15 cellular contexts compared by ENCODE assay signal in the genomic region with DNA sequence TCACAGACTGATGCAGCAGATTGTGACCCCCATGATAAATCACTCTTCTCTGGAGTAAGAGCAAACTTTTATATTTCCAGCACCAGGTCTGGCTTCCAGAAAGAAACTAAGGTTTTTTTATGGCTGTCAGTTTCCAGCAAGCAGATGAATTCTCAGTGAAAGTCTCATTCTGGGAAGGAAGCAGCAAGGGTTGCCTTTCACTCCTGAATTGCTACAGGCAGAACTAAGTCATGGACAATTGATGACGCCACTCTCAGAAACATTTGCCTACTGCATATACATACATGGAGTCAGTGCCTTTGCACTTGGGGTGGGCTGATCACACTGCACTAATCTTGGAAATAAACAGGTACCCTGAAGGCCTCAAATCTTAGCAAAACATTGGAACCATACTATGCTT.
"Had no signal": no experiment of that assay in that cellular context is flagged by ENCODE, and none has a peak within 500 bp of the region (broad histone marks: within the 10 kb centered on the region; RNA-seq: fewer than 3 reads in every experiment).

No MANE protein-coding gene starts in this region.

- H3K27ac Mint-ChIP-seq: activated B cell treated with CpG ODN at 0.5 μM for 24 hours; dendritic cell treated with granulocyte-macrophage colony-stimulating factor and Interleukin-4, amounts not matched to agents 40 ng/mL and 50 ng/mL, for 4 days; immature natural killer cell; memory B cell; stimulated activated naive B cell treated with anti-CD40 and anti-IgM and Interleukin-4, amounts not matched to agents 10 μg/mL and 1 μg/mL and 100 μg/mL, for 72 hours had no signal

- H3K4me1 Mint-ChIP-seq: activated B cell treated with CpG ODN at 0.5 μM for 24 hours; immature natural killer cell; memory B cell; neural crest cell; stimulated activated naive B cell treated with anti-CD40 and anti-IgM and Interleukin-4, amounts not matched to agents 10 μg/mL and 1 μg/mL and 100 μg/mL, for 72 hours had no signal

- ATAC-seq: heart right ventricle had no signal

- H3K36me3 ChIP-seq: esophagus squamous epithelium, heart right ventricle, tibial artery had no signal

- H3K9me3 ChIP-seq: esophagus squamous epithelium had no signal

- H3K27me3 Mint-ChIP-seq: activated B cell treated with CpG ODN at 0.5 μM for 24 hours; activated CD4-positive, alpha-beta T cell treated with anti-CD3 and anti-CD28 coated beads, Interleukin-2, amount 10 ng/mL, durations not matched to agents 7 days and 5 days; dendritic cell treated with granulocyte-macrophage colony-stimulating factor and Interleukin-4, amounts not matched to agents 40 ng/mL and 50 ng/mL, for 4 days; memory B cell had no signal

- H3K27ac ChIP-seq: esophagus squamous epithelium, heart right ventricle, SK-N-MC, tibial artery had no signal

- H3K4me3 ChIP-seq: esophagus squamous epithelium, heart right ventricle, SK-N-MC, tibial artery had no signal

- H3K36me3 Mint-ChIP-seq: immature natural killer cell; memory B cell; stimulated activated naive B cell treated with anti-CD40 and anti-IgM and Interleukin-4, amounts not matched to agents 10 μg/mL and 1 μg/mL and 100 μg/mL, for 72 hours had no signal

- H3K9me3 Mint-ChIP-seq: activated B cell treated with CpG ODN at 0.5 μM for 24 hours; dendritic cell treated with granulocyte-macrophage colony-stimulating factor and Interleukin-4, amounts not matched to agents 40 ng/mL and 50 ng/mL, for 4 days; memory B cell had no signal

- DNase-seq: activated B cell treated with CpG ODN at 0.5 μM for 24 hours; activated CD4-positive, alpha-beta T cell treated with anti-CD3 and anti-CD28 coated beads, Interleukin-2, amount 10 ng/mL, durations not matched to agents 7 days and 5 days; activated gamma-delta T cell treated with Interleukin-2 at 50 U/mL for 16 hours; effector memory CD4-positive, alpha-beta T cell; esophagus squamous epithelium; heart right ventricle; immature natural killer cell; stimulated activated naive B cell treated with anti-CD40 and anti-IgM and Interleukin-4, amounts not matched to agents 10 μg/mL and 1 μg/mL and 100 μg/mL, for 72 hours; substantia nigra; T-helper 9 cell; tibial artery had no signal

- H3K4me1 ChIP-seq: esophagus squamous epithelium had no signal

- H3K4me3 Mint-ChIP-seq: activated B cell treated with CpG ODN at 0.5 μM for 24 hours; activated CD4-positive, alpha-beta T cell treated with anti-CD3 and anti-CD28 coated beads, Interleukin-2, amount 10 ng/mL, durations not matched to agents 7 days and 5 days; dendritic cell treated with granulocyte-macrophage colony-stimulating factor and Interleukin-4, amounts not matched to agents 40 ng/mL and 50 ng/mL, for 4 days; immature natural killer cell; memory B cell; neural crest cell; stimulated activated naive B cell treated with anti-CD40 and anti-IgM and Interleukin-4, amounts not matched to agents 10 μg/mL and 1 μg/mL and 100 μg/mL, for 72 hours had no signal

- H3K27me3 ChIP-seq: esophagus squamous epithelium, heart right ventricle, tibial artery had no signal
